9 cellular contexts compared by ENCODE assay signal in the genomic region with DNA sequence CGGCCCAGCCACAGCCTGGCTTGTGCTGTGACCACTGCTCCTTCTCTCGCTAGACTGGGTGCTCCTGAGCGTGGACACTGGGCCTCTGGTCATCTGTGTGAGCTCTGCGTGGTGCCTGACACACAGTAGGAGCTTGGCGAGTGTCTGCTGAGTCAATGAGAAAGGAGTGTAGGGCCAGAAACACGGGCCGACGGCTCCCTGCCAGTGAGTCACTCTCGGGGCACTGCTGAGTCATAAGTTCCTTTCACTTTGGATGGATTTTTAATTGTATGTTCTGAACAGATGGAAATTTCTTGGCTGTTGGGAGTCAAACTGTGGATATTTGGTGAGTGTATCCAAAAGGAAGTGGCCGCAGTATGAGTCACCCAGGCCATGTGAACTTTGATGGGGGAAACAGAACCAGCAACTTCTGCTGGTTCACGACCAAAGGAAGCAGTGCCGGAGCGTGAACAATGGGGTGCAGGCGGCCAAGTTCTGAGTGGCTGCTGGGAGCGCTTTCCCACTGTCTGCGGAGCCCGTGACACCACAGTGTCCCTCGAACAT. TPM values are rescaled to one million over a fixed set of nuclear protein-coding genes. Genes with fewer than 3 reads are reported as not detected.
DNase-seq lines count a peak whose midpoint lies in the region; ATAC-seq, FAIRE-seq and TF ChIP-seq lines count a peak whose summit lies in the region.
"Had no signal": no experiment of that assay in that cellular context is flagged by ENCODE, and none has a peak within 500 bp of the region (broad histone marks: within the 10 kb centered on the region; RNA-seq: fewer than 3 reads in every experiment).

No MANE protein-coding gene starts in this region.

- H3K27ac ChIP-seq in layer of hippocampus (ENCODE audit: low read depth, low read length): peak overlapping the region; percentile 81
- H3K27ac ChIP-seq: VCaP had no signal

- H3K27me3 ChIP-seq in bronchial epithelial cell (ENCODE audit: control insufficient read depth, insufficient read depth, low read length): no peaks in the 10 kb centered on the region
- no peaks in the 10 kb centered on the region for H3K27me3 ChIP-seq in layer of hippocampus (ENCODE audit: control insufficient read depth, insufficient read depth, low read length)

- no peak for TF ChIP-seq CTCF in bronchial epithelial cell (IDR thresholded peaks at IDR 0.05; ENCODE audit: insufficient read depth, low read length, severe bottlenecking)

- ATAC-seq in SK-N-SH treated with all-trans-retinoic acid at 6 μM for 48 hours (peak; percentile 71), HG02610 (IDR thresholded peaks at IDR 0.05; ENCODE audit: unreplicated experiment) (no peak), GM21528 (IDR thresholded peaks at IDR 0.05; ENCODE audit: low FRiP score, unreplicated experiment) (no peak)

- FAIRE-seq in GM18507 (lab: Jason Lieb, UNC) (peak; percentile 42), bronchial epithelial cell (lab: Jason Lieb, UNC) (peak; percentile 73)

- no peak overlapping the region for H3K4me3 ChIP-seq in bronchial epithelial cell (ENCODE audit: low read depth, low read length)

- DNase-seq in GM18507 (ENCODE audit: extremely low spot score, insufficient read length, low read depth) (peak; percentile 39), bronchial epithelial cell (ENCODE audit: low read depth) (peak; percentile 88), NCI-H2029 treated with DMSO at 0.1 percent for 48 hours (lab: John Stamatoyannopoulos, UW) (no peak)
- peak; percentile 59 for DNase-seq in stimulated activated CD4-positive, alpha-beta T cell treated with anti-CD3 and anti-CD28 coated beads, Interleukin-1b, Interleukin-23, amount 100 ng/mL, for 48 hours

- H3K36me3 ChIP-seq in bronchial epithelial cell (ENCODE audit: control insufficient read depth, insufficient read depth, low read length): no peaks in the 10 kb centered on the region

TF ChIP-seq in SK-N-SH treated with all-trans-retinoic acid at 6 μM for 48 hours, 23 proteins besides CTCF, POLR2A, EP300 and RAD21:
- TF ChIP-seq TCF4 (CRISPR knock-in tag; IDR thresholded peaks at IDR 0.05; ENCODE audit: borderline replicate concordance): no peak
- 0 out of 2 replicates have a peak, but pooled peaks have one; percentile 44 for TF ChIP-seq ZFP3 (CRISPR knock-in tag; IDR thresholded peaks at IDR 0.05)
- TF ChIP-seq, protein P1, sequence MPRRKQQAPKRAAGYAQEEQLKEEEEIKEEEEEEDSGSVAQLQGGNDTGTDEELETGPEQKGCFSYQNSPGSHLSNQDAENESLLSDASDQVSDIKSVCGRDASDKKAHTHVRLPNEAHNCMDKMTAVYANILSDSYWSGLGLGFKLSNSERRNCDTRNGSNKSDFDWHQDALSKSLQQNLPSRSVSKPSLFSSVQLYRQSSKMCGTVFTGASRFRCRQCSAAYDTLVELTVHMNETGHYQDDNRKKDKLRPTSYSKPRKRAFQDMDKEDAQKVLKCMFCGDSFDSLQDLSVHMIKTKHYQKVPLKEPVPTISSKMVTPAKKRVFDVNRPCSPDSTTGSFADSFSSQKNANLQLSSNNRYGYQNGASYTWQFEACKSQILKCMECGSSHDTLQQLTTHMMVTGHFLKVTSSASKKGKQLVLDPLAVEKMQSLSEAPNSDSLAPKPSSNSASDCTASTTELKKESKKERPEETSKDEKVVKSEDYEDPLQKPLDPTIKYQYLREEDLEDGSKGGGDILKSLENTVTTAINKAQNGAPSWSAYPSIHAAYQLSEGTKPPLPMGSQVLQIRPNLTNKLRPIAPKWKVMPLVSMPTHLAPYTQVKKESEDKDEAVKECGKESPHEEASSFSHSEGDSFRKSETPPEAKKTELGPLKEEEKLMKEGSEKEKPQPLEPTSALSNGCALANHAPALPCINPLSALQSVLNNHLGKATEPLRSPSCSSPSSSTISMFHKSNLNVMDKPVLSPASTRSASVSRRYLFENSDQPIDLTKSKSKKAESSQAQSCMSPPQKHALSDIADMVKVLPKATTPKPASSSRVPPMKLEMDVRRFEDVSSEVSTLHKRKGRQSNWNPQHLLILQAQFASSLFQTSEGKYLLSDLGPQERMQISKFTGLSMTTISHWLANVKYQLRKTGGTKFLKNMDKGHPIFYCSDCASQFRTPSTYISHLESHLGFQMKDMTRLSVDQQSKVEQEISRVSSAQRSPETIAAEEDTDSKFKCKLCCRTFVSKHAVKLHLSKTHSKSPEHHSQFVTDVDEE (CRISPR knock-in tag; IDR thresholded peaks at IDR 0.05): no peak
- TF ChIP-seq ISL1 (CRISPR knock-in tag; IDR thresholded peaks at IDR 0.05): peak; percentile 67
- TF ChIP-seq ZNF8 (CRISPR knock-in tag; IDR thresholded peaks at IDR 0.05): no peak
- no peak for TF ChIP-seq ZNF70 (CRISPR knock-in tag; IDR thresholded peaks at IDR 0.05)
- peak; percentile 88; the same call in 1 of the 2 replicates for TF ChIP-seq CSDC2 (CRISPR knock-in tag; IDR thresholded peaks at IDR 0.05)
- no peak for TF ChIP-seq ESRRG (CRISPR knock-in tag; IDR thresholded peaks at IDR 0.05)
- TF ChIP-seq, protein P2, sequence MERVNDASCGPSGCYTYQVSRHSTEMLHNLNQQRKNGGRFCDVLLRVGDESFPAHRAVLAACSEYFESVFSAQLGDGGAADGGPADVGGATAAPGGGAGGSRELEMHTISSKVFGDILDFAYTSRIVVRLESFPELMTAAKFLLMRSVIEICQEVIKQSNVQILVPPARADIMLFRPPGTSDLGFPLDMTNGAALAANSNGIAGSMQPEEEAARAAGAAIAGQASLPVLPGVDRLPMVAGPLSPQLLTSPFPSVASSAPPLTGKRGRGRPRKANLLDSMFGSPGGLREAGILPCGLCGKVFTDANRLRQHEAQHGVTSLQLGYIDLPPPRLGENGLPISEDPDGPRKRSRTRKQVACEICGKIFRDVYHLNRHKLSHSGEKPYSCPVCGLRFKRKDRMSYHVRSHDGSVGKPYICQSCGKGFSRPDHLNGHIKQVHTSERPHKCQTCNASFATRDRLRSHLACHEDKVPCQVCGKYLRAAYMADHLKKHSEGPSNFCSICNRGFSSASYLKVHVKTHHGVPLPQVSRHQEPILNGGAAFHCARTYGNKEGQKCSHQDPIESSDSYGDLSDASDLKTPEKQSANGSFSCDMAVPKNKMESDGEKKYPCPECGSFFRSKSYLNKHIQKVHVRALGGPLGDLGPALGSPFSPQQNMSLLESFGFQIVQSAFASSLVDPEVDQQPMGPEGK (CRISPR knock-in tag; IDR thresholded peaks at IDR 0.05; ENCODE audit: borderline replicate concordance): peak; percentile 61
- TF ChIP-seq BACH2 (CRISPR knock-in tag; IDR thresholded peaks at IDR 0.05; ENCODE audit: borderline replicate concordance): no peak
- no peak; the same call in 1 of the 2 replicates for TF ChIP-seq SNAI2 (CRISPR knock-in tag; IDR thresholded peaks at IDR 0.05)
- no peak for TF ChIP-seq ZFP30 (CRISPR knock-in tag; IDR thresholded peaks at IDR 0.05)
- TF ChIP-seq, protein P3, sequence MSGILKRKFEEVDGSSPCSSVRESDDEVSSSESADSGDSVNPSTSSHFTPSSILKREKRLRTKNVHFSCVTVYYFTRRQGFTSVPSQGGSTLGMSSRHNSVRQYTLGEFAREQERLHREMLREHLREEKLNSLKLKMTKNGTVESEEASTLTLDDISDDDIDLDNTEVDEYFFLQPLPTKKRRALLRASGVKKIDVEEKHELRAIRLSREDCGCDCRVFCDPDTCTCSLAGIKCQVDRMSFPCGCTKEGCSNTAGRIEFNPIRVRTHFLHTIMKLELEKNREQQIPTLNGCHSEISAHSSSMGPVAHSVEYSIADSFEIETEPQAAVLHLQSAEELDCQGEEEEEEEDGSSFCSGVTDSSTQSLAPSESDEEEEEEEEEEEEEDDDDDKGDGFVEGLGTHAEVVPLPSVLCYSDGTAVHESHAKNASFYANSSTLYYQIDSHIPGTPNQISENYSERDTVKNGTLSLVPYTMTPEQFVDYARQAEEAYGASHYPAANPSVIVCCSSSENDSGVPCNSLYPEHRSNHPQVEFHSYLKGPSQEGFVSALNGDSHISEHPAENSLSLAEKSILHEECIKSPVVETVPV (CRISPR knock-in tag; IDR thresholded peaks at IDR 0.05): no peak

RNA-seq across cellular contexts. Expression of a gene that starts 41.0 kb away (rescaled TPM):
- total RNA-seq in bronchial epithelial cell: 9.2 and 16.9 TPM in 2 replicates
